1 cellular context compared by ENCODE assay signal in the genomic region with DNA sequence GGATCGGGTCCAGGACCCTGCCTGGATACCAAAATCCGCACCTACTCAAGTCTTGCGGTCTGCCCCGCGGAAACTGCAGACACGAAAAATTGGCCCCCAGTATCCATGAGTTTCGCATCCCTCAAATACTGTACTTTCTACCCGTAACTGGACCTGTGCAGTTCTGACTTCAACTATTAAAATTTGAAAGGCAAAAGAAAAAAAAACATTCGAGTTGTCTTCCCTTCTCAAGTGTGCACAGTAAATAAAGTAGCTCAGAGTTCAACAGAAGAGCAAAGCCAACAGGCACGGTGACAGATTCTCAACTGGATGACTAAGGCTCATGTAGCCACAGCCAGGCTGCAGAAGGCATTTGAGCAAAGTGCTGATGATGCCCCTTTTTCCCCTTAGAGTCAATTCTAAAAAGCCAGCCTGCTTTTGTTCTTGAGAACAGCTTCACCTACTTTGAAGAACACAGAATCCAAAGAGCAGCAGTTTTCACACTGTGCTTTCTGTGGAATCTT.
TF ChIP-seq lines count a peak whose summit lies in the region.

No MANE protein-coding gene starts in this region.

TF ChIP-seq in HepG2, 621 proteins besides CTCF, POLR2A, EP300 and RAD21 (continued from another document and continues in another):
- TF ChIP-seq ZNF407 (CRISPR knock-in tag; IDR thresholded peaks at IDR 0.05; ENCODE audit: not compliant biosample characterization) (no peak), HOXA5 (CRISPR knock-in tag; IDR thresholded peaks at IDR 0.05) (no peak), ZNF574 (CRISPR knock-in tag; IDR thresholded peaks at IDR 0.05) (no peak), BRF2 (CRISPR knock-in tag; IDR thresholded peaks at IDR 0.05) (no peak), GFI1 (CRISPR knock-in tag; IDR thresholded peaks at IDR 0.05; ENCODE audit: borderline replicate concordance) (peak; percentile 87), ZNF775 (CRISPR knock-in tag; IDR thresholded peaks at IDR 0.05; ENCODE audit: borderline replicate concordance) (0 out of 2 replicates have a peak, but pooled peaks have one; percentile 26), SSRP1 (CRISPR knock-in tag; IDR thresholded peaks at IDR 0.05) (no peak), ZNF674 (CRISPR knock-in tag; IDR thresholded peaks at IDR 0.05; ENCODE audit: low read depth) (no peak), ZBTB8A (CRISPR knock-in tag; IDR thresholded peaks at IDR 0.05; ENCODE audit: borderline replicate concordance, low read depth) (no peak), FOXC1 (CRISPR knock-in tag; IDR thresholded peaks at IDR 0.05; ENCODE audit: borderline replicate concordance) (no peak), ZNF597 (CRISPR knock-in tag; IDR thresholded peaks at IDR 0.05) (no peak), KMT2A (CRISPR knock-in tag; IDR thresholded peaks at IDR 0.05) (0 out of 2 replicates have a peak, but pooled peaks have one; percentile 48), ZNF777 (CRISPR knock-in tag; IDR thresholded peaks at IDR 0.05) (no peak), ZNF670 (CRISPR knock-in tag; IDR thresholded peaks at IDR 0.05; ENCODE audit: borderline replicate concordance) (no peak), ONECUT2 (CRISPR knock-in tag; IDR thresholded peaks at IDR 0.05) (no peak), KDM6A (CRISPR knock-in tag; IDR thresholded peaks at IDR 0.05; ENCODE audit: low read depth) (peak; percentile 61; the same call in 1 of the 2 replicates), ZFP90 (CRISPR knock-in tag; IDR thresholded peaks at IDR 0.05; ENCODE audit: borderline replicate concordance) (no peak), ERF (CRISPR knock-in tag; IDR thresholded peaks at IDR 0.05) (peak; percentile 62; the same call in 1 of the 2 replicates), PHF8 (CRISPR knock-in tag; IDR thresholded peaks at IDR 0.05) (no peak), RBM22 (optimal IDR thresholded peaks at IDR 0.05; ENCODE audit: low read length) (no peak), MAF1 (CRISPR knock-in tag; IDR thresholded peaks at IDR 0.05; ENCODE audit: borderline replicate concordance) (no peak), ZIK1 (CRISPR knock-in tag; IDR thresholded peaks at IDR 0.05; ENCODE audit: borderline replicate concordance, low read depth) (no peak; the same call in 1 of the 2 replicates), ZSCAN31 (CRISPR knock-in tag; IDR thresholded peaks at IDR 0.05; ENCODE audit: low read depth) (no peak), ZNF83 (CRISPR knock-in tag; IDR thresholded peaks at IDR 0.05; ENCODE audit: borderline replicate concordance) (no peak), ZNF883 (CRISPR knock-in tag; IDR thresholded peaks at IDR 0.05; ENCODE audit: not compliant biosample characterization) (peak; percentile 65), ZMYM3 (CRISPR knock-in tag; IDR thresholded peaks at IDR 0.05) (peak; percentile 97), SOX5 (CRISPR knock-in tag; IDR thresholded peaks at IDR 0.05; ENCODE audit: borderline replicate concordance) (peak; percentile 75; the same call in 1 of the 2 replicates), IRF2 (CRISPR knock-in tag; IDR thresholded peaks at IDR 0.05) (peak; percentile 88; the same call in 1 of the 2 replicates), ZSCAN20 (CRISPR knock-in tag; IDR thresholded peaks at IDR 0.05; ENCODE audit: borderline replicate concordance) (no peak), ZNF660 (CRISPR knock-in tag; IDR thresholded peaks at IDR 0.05; ENCODE audit: borderline replicate concordance, low read depth) (no peak), NCOA1 (CRISPR knock-in tag; IDR thresholded peaks at IDR 0.05) (no peak), RARG (CRISPR knock-in tag; IDR thresholded peaks at IDR 0.05; ENCODE audit: low read depth) (no peak), ZNF253 (CRISPR knock-in tag; IDR thresholded peaks at IDR 0.05; ENCODE audit: borderline replicate concordance) (no peak), ZNF75D (CRISPR knock-in tag; IDR thresholded peaks at IDR 0.05; ENCODE audit: borderline replicate concordance) (no peak), POLR2G (IDR thresholded peaks at IDR 0.05; ENCODE audit: low read depth, low read length) (no peak), NFIC (IDR thresholded peaks at IDR 0.05; ENCODE audit: low read length) (peak; percentile 73; the same call in 1 of the 2 replicates)
- TF ChIP-seq, protein P1, sequence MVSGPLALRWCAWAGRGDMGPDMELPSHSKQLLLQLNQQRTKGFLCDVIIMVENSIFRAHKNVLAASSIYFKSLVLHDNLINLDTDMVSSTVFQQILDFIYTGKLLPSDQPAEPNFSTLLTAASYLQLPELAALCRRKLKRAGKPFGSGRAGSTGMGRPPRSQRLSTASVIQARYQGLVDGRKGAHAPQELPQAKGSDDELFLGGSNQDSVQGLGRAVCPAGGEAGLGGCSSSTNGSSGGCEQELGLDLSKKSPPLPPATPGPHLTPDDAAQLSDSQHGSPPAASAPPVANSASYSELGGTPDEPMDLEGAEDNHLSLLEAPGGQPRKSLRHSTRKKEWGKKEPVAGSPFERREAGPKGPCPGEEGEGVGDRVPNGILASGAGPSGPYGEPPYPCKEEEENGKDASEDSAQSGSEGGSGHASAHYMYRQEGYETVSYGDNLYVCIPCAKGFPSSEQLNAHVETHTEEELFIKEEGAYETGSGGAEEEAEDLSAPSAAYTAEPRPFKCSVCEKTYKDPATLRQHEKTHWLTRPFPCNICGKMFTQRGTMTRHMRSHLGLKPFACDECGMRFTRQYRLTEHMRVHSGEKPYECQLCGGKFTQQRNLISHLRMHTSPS (CRISPR knock-in tag; IDR thresholded peaks at IDR 0.05; ENCODE audit: low read depth), result no peak
- TF ChIP-seq, protein P2, sequence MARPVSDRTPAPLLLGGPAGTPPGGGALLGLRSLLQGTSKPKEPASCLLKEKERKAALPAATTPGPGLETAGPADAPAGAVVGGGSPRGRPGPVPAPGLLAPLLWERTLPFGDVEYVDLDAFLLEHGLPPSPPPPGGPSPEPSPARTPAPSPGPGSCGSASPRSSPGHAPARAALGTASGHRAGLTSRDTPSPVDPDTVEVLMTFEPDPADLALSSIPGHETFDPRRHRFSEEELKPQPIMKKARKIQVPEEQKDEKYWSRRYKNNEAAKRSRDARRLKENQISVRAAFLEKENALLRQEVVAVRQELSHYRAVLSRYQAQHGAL (CRISPR knock-in tag; IDR thresholded peaks at IDR 0.05; ENCODE audit: not compliant biosample characterization), result no peak
- TF ChIP-seq, protein P3, sequence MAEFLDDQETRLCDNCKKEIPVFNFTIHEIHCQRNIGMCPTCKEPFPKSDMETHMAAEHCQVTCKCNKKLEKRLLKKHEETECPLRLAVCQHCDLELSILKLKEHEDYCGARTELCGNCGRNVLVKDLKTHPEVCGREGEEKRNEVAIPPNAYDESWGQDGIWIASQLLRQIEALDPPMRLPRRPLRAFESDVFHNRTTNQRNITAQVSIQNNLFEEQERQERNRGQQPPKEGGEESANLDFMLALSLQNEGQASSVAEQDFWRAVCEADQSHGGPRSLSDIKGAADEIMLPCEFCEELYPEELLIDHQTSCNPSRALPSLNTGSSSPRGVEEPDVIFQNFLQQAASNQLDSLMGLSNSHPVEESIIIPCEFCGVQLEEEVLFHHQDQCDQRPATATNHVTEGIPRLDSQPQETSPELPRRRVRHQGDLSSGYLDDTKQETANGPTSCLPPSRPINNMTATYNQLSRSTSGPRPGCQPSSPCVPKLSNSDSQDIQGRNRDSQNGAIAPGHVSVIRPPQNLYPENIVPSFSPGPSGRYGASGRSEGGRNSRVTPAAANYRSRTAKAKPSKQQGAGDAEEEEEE (CRISPR knock-in tag; IDR thresholded peaks at IDR 0.05; ENCODE audit: borderline replicate concordance), result no peak
- TF ChIP-seq, protein P4, sequence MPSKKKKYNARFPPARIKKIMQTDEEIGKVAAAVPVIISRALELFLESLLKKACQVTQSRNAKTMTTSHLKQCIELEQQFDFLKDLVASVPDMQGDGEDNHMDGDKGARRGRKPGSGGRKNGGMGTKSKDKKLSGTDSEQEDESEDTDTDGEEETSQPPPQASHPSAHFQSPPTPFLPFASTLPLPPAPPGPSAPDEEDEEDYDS (CRISPR knock-in tag; IDR thresholded peaks at IDR 0.05), result peak; percentile 78
